Comparison of ENCODE assay signal across 1 cellular context in genomic region chr10:124697837-124698559, GRCh38.
TF ChIP-seq lines count a peak whose summit lies in the region.

No MANE protein-coding gene starts in this region.

TF ChIP-seq in K562, 482 proteins besides CTCF, POLR2A, EP300 and RAD21 (continued from another document):
- TF ChIP-seq ATF3 (IDR thresholded peaks at IDR 0.05), result 0 out of 2 replicates have a peak, but pooled peaks have one; percentile 12
- TF ChIP-seq ATF3 (CRISPR knock-in tag; conservative IDR thresholded peaks at IDR 0.05), result no peak
- no peak for TF ChIP-seq FIP1L1 (IDR thresholded peaks at IDR 0.05; ENCODE audit: low read depth, low read length, poor library complexity, severe bottlenecking)
- TF ChIP-seq YY1 (IDR thresholded peaks at IDR 0.05; ENCODE audit: borderline replicate concordance in 1 of 3, control insufficient read depth in 1 of 3, extremely low read depth in 1 of 3, insufficient read depth in 3 of 3, insufficient read length in 1 of 3, insufficient replicate concordance in 2 of 3, low read depth in 1 of 3, low read length in 2 of 3), result peak in 2 of 3 experiments; percentile 35 to 75
- no peak for TF ChIP-seq PRPF4 (IDR thresholded peaks at IDR 0.05; ENCODE audit: insufficient read depth, low read depth, low read length, poor library complexity, severe bottlenecking)
